Comparison of ENCODE assay signal across 8 cellular contexts in the genomic region with DNA sequence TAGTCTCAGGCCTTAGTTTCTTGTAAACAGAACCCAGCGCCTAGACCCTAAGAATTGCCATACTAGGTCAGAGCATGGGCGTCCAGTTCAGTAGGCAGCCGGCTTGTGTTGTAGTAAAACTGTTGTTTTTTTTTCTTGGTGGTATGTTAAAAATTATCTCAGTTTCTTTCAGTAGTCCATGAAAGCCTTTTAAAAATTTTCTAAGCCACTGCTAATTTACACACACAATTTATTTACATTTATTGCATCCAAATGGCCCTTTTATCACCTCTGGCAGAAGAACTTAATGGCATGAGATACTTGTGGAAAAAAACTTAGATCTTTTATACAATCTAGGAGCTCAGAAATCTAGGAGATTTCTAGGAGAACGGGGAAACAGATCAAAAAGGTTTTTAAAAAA. TPM values are rescaled to one million over a fixed set of nuclear protein-coding genes. Genes with fewer than 3 reads are reported as not detected.
DNase-seq lines count a peak whose midpoint lies in the region; ATAC-seq and TF ChIP-seq lines count a peak whose summit lies in the region.

No MANE protein-coding gene starts in this region.

- no peak overlapping the region for H2AFZ ChIP-seq in OCI-LY1 (ENCODE audit: low read length)

- H3F3A ChIP-seq in OCI-LY1 (ENCODE audit: insufficient read depth, low read length) = no peaks in the 10 kb centered on the region

- H3K4me1 Mint-ChIP-seq in nephron progenitor cell = peaks cover 21% of the 10 kb centered on the region

- no peaks in the 10 kb centered on the region for H3K27me3 Mint-ChIP-seq in nephron progenitor cell (ENCODE audit: low read depth, poor library complexity)

- peaks cover 0 to 13% (median 6%) of the 10 kb centered on the region in 10 experiments; a peak in 12 of 20 replicates for H3K4me1 ChIP-seq in BLaER1 treated with 17β-estradiol and CSF1 and Interleukin-3, amounts not matched to agents 10 nM and 100 nM
- H3K4me1 ChIP-seq in OCI-LY1 (ENCODE audit: insufficient read depth, low read length, severe bottlenecking) (peaks cover 5% of the 10 kb centered on the region), endocrine pancreas (ENCODE audit: control insufficient read depth, insufficient read depth, low read length) (peaks cover 15% of the 10 kb centered on the region)

- H3K9me2 ChIP-seq in OCI-LY1 (ENCODE audit: low read depth, low read length) = 0 out of 2 replicates have a peak, but pooled peaks cover 3% of the 10 kb centered on the region

- peaks cover 0 to 10% (median 2%) of the 10 kb centered on the region in 11 experiments; a peak in 4 of 22 replicates for H3K9me3 ChIP-seq in BLaER1 treated with 17β-estradiol and CSF1 and Interleukin-3, amounts not matched to agents 10 nM and 100 nM (replicated peaks in 1 of 11)
- H3K9me3 ChIP-seq in OCI-LY1 (ENCODE audit: low read length) = no peaks in the 10 kb centered on the region
- H3K9me3 ChIP-seq in endocrine pancreas (ENCODE audit: control insufficient read depth, low read length) = no peaks in the 10 kb centered on the region

- peak overlapping the region in 6 of 11 experiments; percentile 63 to 75 (median 70); a peak in 7 of 22 replicates for H3K9ac ChIP-seq in BLaER1 treated with 17β-estradiol and CSF1 and Interleukin-3, amounts not matched to agents 10 nM and 100 nM
- H3K9ac ChIP-seq in OCI-LY1 (ENCODE audit: low read length) (no peak overlapping the region), endocrine pancreas (ENCODE audit: control insufficient read depth, insufficient read depth, low read length) (peak overlapping the region; percentile 44)

- ATAC-seq in GM19324 (IDR thresholded peaks at IDR 0.05; ENCODE audit: low FRiP score, unreplicated experiment) = no peak
- no peak for ATAC-seq in GM21360 (IDR thresholded peaks at IDR 0.05; ENCODE audit: unreplicated experiment)

- TF ChIP-seq CTCF in OCI-LY1 (IDR thresholded peaks at IDR 0.05; ENCODE audit: low read length) (no peak), nephron progenitor cell (IDR thresholded peaks at IDR 0.05) (no peak)

- peak overlapping the region; percentile 65 to 82 (median 77); a peak in 21 of 22 replicates for H3K4me2 ChIP-seq in BLaER1 treated with 17β-estradiol and CSF1 and Interleukin-3, amounts not matched to agents 10 nM and 100 nM
- peak overlapping the region; percentile 65; the same call in 1 of the 2 replicates for H3K4me2 ChIP-seq in OCI-LY1 (ENCODE audit: low read length)

- H3K27ac Mint-ChIP-seq in nephron progenitor cell = peak overlapping the region; percentile 73

- H3K27ac ChIP-seq in BLaER1 treated with 17β-estradiol and CSF1 and Interleukin-3, amounts not matched to agents 10 nM and 100 nM = no peak overlapping the region
- no peak overlapping the region for H3K27ac ChIP-seq in OCI-LY1 (ENCODE audit: low read depth, low read length, poor library complexity, severe bottlenecking)

- H3K4me3 ChIP-seq in BLaER1 treated with 17β-estradiol and CSF1 and Interleukin-3, amounts not matched to agents 10 nM and 100 nM = peak overlapping the region; percentile 56 to 76 (median 68); a peak in 16 of 20 replicates
- peak overlapping the region; percentile 62 for H3K4me3 ChIP-seq in OCI-LY1 (ENCODE audit: low read depth, low read length, poor library complexity, severe bottlenecking)
- peak overlapping the region; percentile 90 for H3K4me3 ChIP-seq in endocrine pancreas (ENCODE audit: control insufficient read depth, insufficient read depth, low read length)

- no peaks in the 10 kb centered on the region for H3K36me3 ChIP-seq in BLaER1 treated with 17β-estradiol and CSF1 and Interleukin-3, amounts not matched to agents 10 nM and 100 nM
- no peaks in the 10 kb centered on the region for H3K36me3 ChIP-seq in OCI-LY1 (ENCODE audit: insufficient read depth, low read length)
- H3K36me3 ChIP-seq in endocrine pancreas (ENCODE audit: control insufficient read depth, insufficient read depth, low read length) = no peaks in the 10 kb centered on the region

- peaks cover 15% of the 10 kb centered on the region for H3K9me3 Mint-ChIP-seq in nephron progenitor cell

- H4K20me1 ChIP-seq in BLaER1 treated with 17β-estradiol and CSF1 and Interleukin-3, amounts not matched to agents 10 nM and 100 nM = no peaks in the 10 kb centered on the region
- H4K20me1 ChIP-seq in OCI-LY1 (ENCODE audit: insufficient read depth, low read length) = no peaks in the 10 kb centered on the region

- H3K4me3 Mint-ChIP-seq in nephron progenitor cell = peak overlapping the region; percentile 92

- no peaks in the 10 kb centered on the region for H3K79me2 ChIP-seq in OCI-LY1 (ENCODE audit: insufficient read depth, low read length)

- no peaks in the 10 kb centered on the region for H3K27me3 ChIP-seq in BLaER1 treated with 17β-estradiol and CSF1 and Interleukin-3, amounts not matched to agents 10 nM and 100 nM
- H3K27me3 ChIP-seq in OCI-LY1 (ENCODE audit: insufficient read depth, low read length) = no peaks in the 10 kb centered on the region
- H3K27me3 ChIP-seq in endocrine pancreas (ENCODE audit: control insufficient read depth, insufficient read depth, low read length) = no peaks in the 10 kb centered on the region

- H3K36me3 Mint-ChIP-seq in nephron progenitor cell (ENCODE audit: low read depth) = peaks cover 25% of the 10 kb centered on the region

- DNase-seq in nephron progenitor cell (no peak), mucosa of gallbladder (ENCODE audit: low spot score) (no peak), NCI-H82 treated with DMSO at 0.1 percent for 48 hours (lab: John Stamatoyannopoulos, UW; ENCODE audit: unreplicated experiment) (no peak)

RNA-seq across cellular contexts. Expression of a gene that starts 1.3 kb away (rescaled TPM):
- total RNA-seq in mucosa of gallbladder = 16.9 TPM
